In the genomic region with DNA sequence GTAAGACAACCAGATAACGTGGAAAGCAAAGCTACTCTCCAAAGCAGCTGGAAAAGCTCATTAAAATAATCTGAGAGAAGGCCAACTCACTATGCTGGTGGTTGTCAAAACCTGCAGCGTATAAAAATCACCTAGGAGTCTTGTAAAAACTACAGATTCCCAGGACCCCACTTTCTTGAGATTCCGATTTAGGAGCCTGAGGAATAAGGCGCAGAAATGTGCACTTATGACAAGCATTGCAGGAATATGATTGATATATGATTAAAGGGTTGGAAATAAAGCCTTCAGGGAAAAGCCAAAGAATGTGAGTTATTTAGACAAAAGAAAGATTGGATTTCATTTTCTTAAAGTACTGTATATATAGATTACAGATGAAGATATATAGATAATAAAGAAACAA, we compare ENCODE assay signal across 27 cellular contexts.
"Had no signal": no experiment of that assay in that cellular context is flagged by ENCODE, and none has a peak within 500 bp of the region (broad histone marks: within the 10 kb centered on the region; RNA-seq: fewer than 3 reads in every experiment).

No MANE protein-coding gene starts in this region.

- H3K27me3 ChIP-seq: stomach, suprapubic skin, testis, thyroid gland, tibial artery, tibial nerve, transverse colon, upper lobe of left lung, upper lobe of right lung, uterus, vagina had no signal

- H3K9me3 Mint-ChIP-seq: stimulated activated effector memory CD8-positive, alpha-beta T cell treated with anti-CD3 and anti-CD28 coated beads, Interleukin-12 subunit alpha, Interleukin-12 subunit beta, amount 100 ng/mL, for 72 hours; stimulated activated memory B cell treated with anti-CD40 and anti-IgM and Interleukin-4, amounts not matched to agents 10 μg/mL and 1 μg/mL and 100 μg/mL, for 72 hours; stimulated activated naive B cell treated with anti-CD40 and anti-IgM and Interleukin-4, amounts not matched to agents 10 μg/mL and 1 μg/mL and 100 μg/mL, for 72 hours; type B pancreatic cell had no signal

- DNase-seq: stimulated activated CD4-positive, alpha-beta T cell treated with anti-CD3 and anti-CD28 coated beads, Interleukin-2, amount 100 ng/mL, for 48 hours; stimulated activated CD4-positive, alpha-beta T cell treated with anti-CD3 and anti-CD28 coated beads, Interleukin-4, amount 100 ng/mL, for 1 hour; stimulated activated CD4-positive, alpha-beta T cell treated with anti-CD3 and anti-CD28 coated beads, Interleukin-4, amount 100 ng/mL, for 24 hours; stimulated activated CD4-positive, alpha-beta T cell treated with anti-CD3 and anti-CD28 coated beads, Interleukin-4, amount 100 ng/mL, for 4 hours; stimulated activated CD8-positive, alpha-beta memory T cell treated with anti-CD3 and anti-CD28 coated beads, Interleukin-4, amount 100 ng/mL, for 48 hours; stimulated activated naive B cell treated with anti-CD40 and anti-IgM and Interleukin-4, amounts not matched to agents 10 μg/mL and 1 μg/mL and 100 μg/mL, for 72 hours; stimulated activated naive CD4-positive, alpha-beta T cell; stimulated activated naive CD4-positive, alpha-beta T cell treated with Interleukin-2 at 50 U/mL for 16 hours; stimulated activated naive CD8-positive, alpha-beta T cell treated with anti-CD3 and anti-CD28 coated beads, Interleukin-15, amount 100 ng/mL, for 72 hours; stimulated activated naive CD8-positive, alpha-beta T cell treated with anti-CD3 and anti-CD28 coated beads, Interleukin-15, Interleukin-2, amounts not matched to agents 100 U/mL and 50 U/mL, for 24 hours; stomach; substantia nigra; testis; thyroid gland; tibial artery; transverse colon; upper lobe of left lung; upper lobe of right lung; uterus had no signal

- H3K27me3 Mint-ChIP-seq: stimulated activated memory B cell treated with anti-CD40 and anti-IgM and Interleukin-4, amounts not matched to agents 10 μg/mL and 1 μg/mL and 100 μg/mL, for 72 hours; stimulated activated naive B cell treated with anti-CD40 and anti-IgM and Interleukin-4, amounts not matched to agents 10 μg/mL and 1 μg/mL and 100 μg/mL, for 72 hours; stimulated activated naive CD8-positive, alpha-beta T cell treated with anti-CD3 and anti-CD28 coated beads, Interleukin-15, amount 100 ng/mL, for 72 hours; stimulated activated naive CD8-positive, alpha-beta T cell treated with anti-CD3 and anti-CD28 coated beads, Interleukin-15, Interleukin-2, amounts not matched to agents 100 ng/mL and 50 ng/mL, for 24 hours had no signal

- H3K4me3 ChIP-seq: stomach, suprapubic skin, testis, thoracic aorta, thyroid gland, tibial artery, tibial nerve, transverse colon, upper lobe of left lung, upper lobe of right lung, uterus, vagina had no signal

- H3K27ac ChIP-seq: stomach, suprapubic skin, testis, thoracic aorta, thyroid gland, tibial artery, tibial nerve, transverse colon, upper lobe of left lung, upper lobe of right lung, uterus, vagina had no signal

- H3K36me3 ChIP-seq: stomach, suprapubic skin, thoracic aorta, thyroid gland, tibial artery, tibial nerve, transverse colon, upper lobe of left lung, upper lobe of right lung, uterus, vagina had no signal

- H3K4me1 ChIP-seq: testis, thyroid gland, tibial artery, upper lobe of right lung, uterus, vagina had no signal

- H3K27ac Mint-ChIP-seq: stimulated activated effector memory CD8-positive, alpha-beta T cell treated with anti-CD3 and anti-CD28 coated beads, Interleukin-12 subunit alpha, Interleukin-12 subunit beta, amount 100 ng/mL, for 72 hours; stimulated activated memory B cell treated with anti-CD40 and anti-IgM and Interleukin-4, amounts not matched to agents 10 μg/mL and 1 μg/mL and 100 μg/mL, for 72 hours; stimulated activated naive B cell treated with anti-CD40 and anti-IgM and Interleukin-4, amounts not matched to agents 10 μg/mL and 1 μg/mL and 100 μg/mL, for 72 hours; stimulated activated naive CD8-positive, alpha-beta T cell treated with anti-CD3 and anti-CD28 coated beads, Interleukin-15, amount 100 ng/mL, for 72 hours; stimulated activated naive CD8-positive, alpha-beta T cell treated with anti-CD3 and anti-CD28 coated beads, Interleukin-15, Interleukin-2, amounts not matched to agents 100 ng/mL and 50 ng/mL, for 24 hours; type B pancreatic cell had no signal

- H3K9me3 ChIP-seq: stomach, suprapubic skin, testis, thoracic aorta, thyroid gland, tibial artery, tibial nerve, transverse colon, upper lobe of left lung, upper lobe of right lung, uterus, vagina had no signal

- H3K4me3 Mint-ChIP-seq: stimulated activated effector memory CD8-positive, alpha-beta T cell treated with anti-CD3 and anti-CD28 coated beads, Interleukin-12 subunit alpha, Interleukin-12 subunit beta, amount 100 ng/mL, for 72 hours; stimulated activated memory B cell treated with anti-CD40 and anti-IgM and Interleukin-4, amounts not matched to agents 10 μg/mL and 1 μg/mL and 100 μg/mL, for 72 hours; stimulated activated naive B cell treated with anti-CD40 and anti-IgM and Interleukin-4, amounts not matched to agents 10 μg/mL and 1 μg/mL and 100 μg/mL, for 72 hours; stimulated activated naive CD8-positive, alpha-beta T cell treated with anti-CD3 and anti-CD28 coated beads, Interleukin-15, amount 100 ng/mL, for 72 hours; stimulated activated naive CD8-positive, alpha-beta T cell treated with anti-CD3 and anti-CD28 coated beads, Interleukin-15, Interleukin-2, amounts not matched to agents 100 ng/mL and 50 ng/mL, for 24 hours; type B pancreatic cell had no signal

- H3K36me3 Mint-ChIP-seq: stimulated activated effector memory CD8-positive, alpha-beta T cell treated with anti-CD3 and anti-CD28 coated beads, Interleukin-12 subunit alpha, Interleukin-12 subunit beta, amount 100 ng/mL, for 72 hours; stimulated activated memory B cell treated with anti-CD40 and anti-IgM and Interleukin-4, amounts not matched to agents 10 μg/mL and 1 μg/mL and 100 μg/mL, for 72 hours; stimulated activated naive B cell treated with anti-CD40 and anti-IgM and Interleukin-4, amounts not matched to agents 10 μg/mL and 1 μg/mL and 100 μg/mL, for 72 hours; type B pancreatic cell had no signal
